In genomic region chr2:36359006-36359580, GRCh38 we compare ENCODE assay signal across 9 cellular contexts. TPM values are rescaled to one million over a fixed set of nuclear protein-coding genes. Genes with fewer than 3 reads are reported as not detected.
DNase-seq lines count a peak whose midpoint lies in the region; ATAC-seq and TF ChIP-seq lines count a peak whose summit lies in the region.
"Had no signal": no experiment of that assay in that cellular context is flagged by ENCODE, and none has a peak within 500 bp of the region (broad histone marks: within the 10 kb centered on the region; RNA-seq: fewer than 3 reads in every experiment).

No MANE protein-coding gene starts in this region.

- ATAC-seq in HG02840 (IDR thresholded peaks at IDR 0.05; ENCODE audit: low FRiP score, unreplicated experiment) (no peak), GM19467 (IDR thresholded peaks at IDR 0.05; ENCODE audit: unreplicated experiment) (no peak)

- DNase-seq in CD14-positive monocyte (ENCODE audit: low spot score) = no peak
- peak; percentile 41 to 65 for DNase-seq in cardiac fibroblast (ENCODE audit: low read depth in 2 of 2)
- DNase-seq in neural crest cell (ENCODE audit: low read depth, low spot score) = no peak
- DNase-seq in LoVo (ENCODE audit: low spot score) = no peak
- DNase-seq in activated CD8-positive, alpha-beta memory T cell treated with anti-CD3 and anti-CD28 coated beads for 24 hours = no peak
- DNase-seq: activated CD4-positive, alpha-beta T cell treated with anti-CD3 and anti-CD28 coated beads for 4 hours had no signal

- peak overlapping the region; percentile 88 to 95 for H3K4me3 ChIP-seq in cardiac fibroblast (replicated peaks in 1 of 2; ENCODE audit: low read depth in 2 of 2, low read length in 2 of 2)

- TF ChIP-seq CTCF in CD14-positive monocyte (IDR thresholded peaks at IDR 0.05) = peak; percentile 41
- TF ChIP-seq CTCF in cardiac fibroblast (IDR thresholded peaks at IDR 0.05; ENCODE audit: low read depth, low read length) = peak; percentile 34
- TF ChIP-seq CTCF in neural crest cell (conservative IDR thresholded peaks at IDR 0.05) = peak; percentile 63

- peaks cover 0 to 14% (median 10%) of the 10 kb centered on the region in 7 donors for H3K9me3 Mint-ChIP-seq in CD14-positive monocyte
- H3K9me3 Mint-ChIP-seq in neural crest cell = no peaks in the 10 kb centered on the region

- peak; percentile 22; the same call in 1 of the 2 replicates for TF ChIP-seq RAD21 in Ishikawa (IDR thresholded peaks at IDR 0.05; ENCODE audit: low read depth)

- H3K27ac Mint-ChIP-seq in CD14-positive monocyte (no peak overlapping the region), neural crest cell (ENCODE audit: unreplicated experiment) (no peak overlapping the region)

- H3K27me3 Mint-ChIP-seq in CD14-positive monocyte (ENCODE audit: low read depth in 3 of 3) (peaks cover 45 to 56% (median 45%) of the 10 kb centered on the region in 3 donors), neural crest cell (ENCODE audit: low read depth) (peaks cover 17% of the 10 kb centered on the region)

- TF ChIP-seq EP300 in Ishikawa (IDR thresholded peaks at IDR 0.05; ENCODE audit: borderline replicate concordance) = no peak

- intact Hi-C loops in CD14-positive monocyte (cut with micrococcal nuclease) = loop anchor here (10.0 kb wide), 2 partner anchors 306 to 426 kb away; no protein-coding TSS in a partner anchor

- H3K36me3 Mint-ChIP-seq in CD14-positive monocyte (peaks cover 8 to 13% of the 10 kb centered on the region in 2 donors), neural crest cell (ENCODE audit: low read depth) (no peaks in the 10 kb centered on the region)

- peaks cover 27% of the 10 kb centered on the region for H3K4me1 Mint-ChIP-seq in CD14-positive monocyte
- peaks cover 52% of the 10 kb centered on the region for H3K4me1 Mint-ChIP-seq in neural crest cell

- H3K4me3 Mint-ChIP-seq in CD14-positive monocyte = peak overlapping the region in 1 of 2 donors; percentile 96
- peak overlapping the region; percentile 82 for H3K4me3 Mint-ChIP-seq in neural crest cell

TF ChIP-seq in Ishikawa, 13 proteins besides CTCF, POLR2A, EP300 and RAD21:
- no peak for TF ChIP-seq CREB1 (IDR thresholded peaks at IDR 0.05; ENCODE audit: low read depth)
- no peak for TF ChIP-seq REST (IDR thresholded peaks at IDR 0.05; ENCODE audit: low read depth)
- TF ChIP-seq TCF12 (IDR thresholded peaks at IDR 0.05; ENCODE audit: low read depth) = no peak
- TF ChIP-seq USF1 (IDR thresholded peaks at IDR 0.05) = no peak
- TF ChIP-seq MAX (IDR thresholded peaks at IDR 0.05) = no peak
- no peak for TF ChIP-seq NFIC (IDR thresholded peaks at IDR 0.05)
- no peak for TF ChIP-seq EGR1 (IDR thresholded peaks at IDR 0.05)
- no peak for TF ChIP-seq CEBPB (IDR thresholded peaks at IDR 0.05)
- TF ChIP-seq ZBTB7A (IDR thresholded peaks at IDR 0.05; ENCODE audit: low read depth) = no peak
- no peak for TF ChIP-seq TEAD4 (IDR thresholded peaks at IDR 0.05)
- TF ChIP-seq TAF1 (IDR thresholded peaks at IDR 0.05; ENCODE audit: low read depth) = no peak
- no peak for TF ChIP-seq YY1 (IDR thresholded peaks at IDR 0.05; ENCODE audit: low read depth)
- no peak for TF ChIP-seq FOXM1 (IDR thresholded peaks at IDR 0.05; ENCODE audit: borderline replicate concordance, low read depth)

RNA-seq across cellular contexts. Expression of gene CRIM1, which starts 3.5 kb away (rescaled TPM):
- polyA plus RNA-seq in CD14-positive monocyte = under 1 TPM in 1 of 2 donors, not detected in 1; 0.08 TPM
- total RNA-seq in neural crest cell = 10.9 and 13.8 TPM in 2 replicates

Comparison
In these comparisons a context has a peak if more than half of its experiments do, and no peak if none do; other contexts are left out.
1. DNase-seq: peak in cardiac fibroblast (2 of 2); none in CD14-positive monocyte (single experiment), neural crest cell (single experiment), LoVo (single experiment) and activated CD8-positive, alpha-beta memory T cell treated with anti-CD3 and anti-CD28 coated beads for 24 hours (single experiment).
2. Peak in every context shown above with its lines, with median percentiles within 50 percentile points of each other: CTCF ChIP-seq.